Comparison of ENCODE assay signal across 13 cellular contexts in genomic region chr5:124951676-124952075, GRCh38.
DNase-seq lines count a peak whose midpoint lies in the region; ATAC-seq and TF ChIP-seq lines count a peak whose summit lies in the region.
"Had no signal": no experiment of that assay in that cellular context is flagged by ENCODE, and none has a peak within 500 bp of the region (broad histone marks: within the 10 kb centered on the region; RNA-seq: fewer than 3 reads in every experiment).

No MANE protein-coding gene starts in this region.

- no peak overlapping the region for H3K27ac Mint-ChIP-seq in activated CD4-positive, alpha-beta T cell treated with anti-CD3 and anti-CD28 coated beads, Interleukin-2, amount 10 ng/mL, durations not matched to agents 24 days and 14 days
- H3K27ac Mint-ChIP-seq: activated T-cell treated with anti-CD3 and anti-CD28 coated beads, Interleukin-2, amount 50 U/mL, for 72 hours had no signal

- no peaks in the 10 kb centered on the region for H3K36me3 Mint-ChIP-seq in activated CD4-positive, alpha-beta T cell treated with anti-CD3 and anti-CD28 coated beads, Interleukin-2, amount 10 ng/mL, durations not matched to agents 24 days and 14 days (ENCODE audit: low read depth)

- H3K4me1 Mint-ChIP-seq in activated CD4-positive, alpha-beta T cell treated with anti-CD3 and anti-CD28 coated beads, Interleukin-2, amount 10 ng/mL, durations not matched to agents 24 days and 14 days = no peaks in the 10 kb centered on the region

- no peaks in the 10 kb centered on the region for H3K27me3 Mint-ChIP-seq in activated CD4-positive, alpha-beta T cell treated with anti-CD3 and anti-CD28 coated beads, Interleukin-2, amount 10 ng/mL, durations not matched to agents 24 days and 14 days

- no peak for DNase-seq in mucosa of descending colon
- DNase-seq in NCI-H524 (lab: John Stamatoyannopoulos, UW) = no peak
- DNase-seq in activated CD4-positive, alpha-beta T cell treated with anti-CD3 and anti-CD28 coated beads, Interleukin-2, amount 10 ng/mL, durations not matched to agents 24 days and 14 days = no peak
- no peak for DNase-seq in SHP77 (lab: John Stamatoyannopoulos, UW)
- DNase-seq in D341Med (ENCODE audit: low spot score) = no peak
- DNase-seq: activated T-cell treated with anti-CD3 and anti-CD28 coated beads, Interleukin-2, amount 50 U/mL, for 72 hours; dermis blood vessel endothelial cell; KBM-7; SW 1271 had no signal

- intact Hi-C loops in mucosa of descending colon (cut with DNase I, micrococcal nuclease) = no loop called here
- intact Hi-C loops in activated CD4-positive, alpha-beta T cell treated with anti-CD3 and anti-CD28 coated beads, Interleukin-2, amount 10 ng/mL, durations not matched to agents 24 days and 14 days (cut with micrococcal nuclease) = no loop called here

- no peaks in the 10 kb centered on the region for H3K9me3 ChIP-seq in mucosa of descending colon

- H3K9me3 Mint-ChIP-seq in activated CD4-positive, alpha-beta T cell treated with anti-CD3 and anti-CD28 coated beads, Interleukin-2, amount 10 ng/mL, durations not matched to agents 24 days and 14 days = peaks cover 11% of the 10 kb centered on the region

- no peak overlapping the region for H3K4me3 Mint-ChIP-seq in activated CD4-positive, alpha-beta T cell treated with anti-CD3 and anti-CD28 coated beads, Interleukin-2, amount 10 ng/mL, durations not matched to agents 24 days and 14 days
- H3K4me3 Mint-ChIP-seq: activated T-cell treated with anti-CD3 and anti-CD28 coated beads, Interleukin-2, amount 50 U/mL, for 72 hours had no signal

- H3K4me3 ChIP-seq in mucosa of descending colon = no peak overlapping the region

- H3K36me3 ChIP-seq in mucosa of descending colon (ENCODE audit: low read depth) = no peaks in the 10 kb centered on the region

- no peak for TF ChIP-seq CTCF in mucosa of descending colon (IDR thresholded peaks at IDR 0.05)

- no peaks in the 10 kb centered on the region for H3K4me1 ChIP-seq in mucosa of descending colon (ENCODE audit: low read depth)
- H3K4me1 ChIP-seq: parathyroid adenoma had no signal

- ATAC-seq in GM18868 (IDR thresholded peaks at IDR 0.05; ENCODE audit: unreplicated experiment) (peak; percentile 61), GM21737 (IDR thresholded peaks at IDR 0.05; ENCODE audit: unreplicated experiment) (peak; percentile 42), HG03439 (IDR thresholded peaks at IDR 0.05; ENCODE audit: unreplicated experiment) (peak; percentile 78), mucosa of descending colon (peak; percentile 34)
